ENCODE assay signal across 25 cellular contexts in genomic region chr2:23091900-23092299, GRCh38.
"Had no signal": no experiment of that assay in that cellular context is flagged by ENCODE, and none has a peak within 500 bp of the region (broad histone marks: within the 10 kb centered on the region; RNA-seq: fewer than 3 reads in every experiment).

No MANE protein-coding gene starts in this region.

- H3K36me3 ChIP-seq: SJSA1 had no signal

- H3K9me3 ChIP-seq: SJSA1 had no signal

- H3K4me3 ChIP-seq: K562, SJSA1 had no signal

- H3K4me3 Mint-ChIP-seq: IgD-negative memory B cell; T-cell; T-helper 1 cell treated with Interleukin-12 subunit alpha and Interleukin-12 subunit beta and Interleukin-4 antibody, amounts not matched to agents 30 μg/mL and 1 μg/mL, for 36 hours had no signal

- H3K9me3 Mint-ChIP-seq: T-helper 1 cell treated with Interleukin-12 subunit alpha and Interleukin-12 subunit beta and Interleukin-4 antibody, amounts not matched to agents 30 μg/mL and 1 μg/mL, for 36 hours had no signal

- ATAC-seq: K562, Panc1, PC-3, T-cell had no signal

- H3K9ac ChIP-seq: KMS-11, SK-N-SH had no signal

- H3K27ac Mint-ChIP-seq: IgD-negative memory B cell; T-cell; T-helper 1 cell treated with Interleukin-12 subunit alpha and Interleukin-12 subunit beta and Interleukin-4 antibody, amounts not matched to agents 30 μg/mL and 1 μg/mL, for 36 hours had no signal

- H3K27me3 ChIP-seq: SJSA1 had no signal

- DNase-seq: MV-4-11, NCI-H1048, NCI-H1105, NCI-H1417, NCI-H1436 treated with DMSO at 0.1 percent for 48 hours, NCI-H1694, NCI-H187 treated with DMSO at 0.1 percent for 48 hours, NCI-H2029 treated with DMSO at 0.1 percent for 48 hours, NCI-H2171 treated with DMSO at 0.1 percent for 48 hours, NCI-H345, NCI-H446 treated with DMSO at 0.1 percent for 48 hours, NCI-H510A treated with DMSO at 0.1 percent for 48 hours, PC-3, SIG-M5, SK-N-SH, SW 1271, T-cell had no signal

- H3K4me1 Mint-ChIP-seq: IgD-negative memory B cell, T-cell had no signal

- H3K36me3 Mint-ChIP-seq: IgD-negative memory B cell, T-cell had no signal

- H3K27ac ChIP-seq: KMS-11, RWPE1, SJSA1 had no signal

- FAIRE-seq: HTR-8/SVneo, K562 had no signal

- H3K4me1 ChIP-seq: SJSA1 had no signal
